9 cellular contexts compared by ENCODE assay signal in genomic region chr7:95549818-95550529, GRCh38. TPM values are rescaled to one million over a fixed set of nuclear protein-coding genes. Genes with fewer than 3 reads are reported as not detected.
DNase-seq lines count a peak whose midpoint lies in the region; ATAC-seq and TF ChIP-seq lines count a peak whose summit lies in the region.
"Had no signal": no experiment of that assay in that cellular context is flagged by ENCODE, and none has a peak within 500 bp of the region (broad histone marks: within the 10 kb centered on the region; RNA-seq: fewer than 3 reads in every experiment).

No MANE protein-coding gene starts in this region.

- ATAC-seq in HG02973 (IDR thresholded peaks at IDR 0.05; ENCODE audit: unreplicated experiment) = no peak

- TF ChIP-seq CTCF in C4-2B (conservative IDR thresholded peaks at IDR 0.05) = no peak; the same call in 1 of the 2 replicates

- H3K27ac ChIP-seq in C4-2B = peak overlapping the region; percentile 97
- peak overlapping the region; percentile 100 for H3K27ac ChIP-seq in caudate nucleus (ENCODE audit: low read depth, low read length)
- H3K27ac ChIP-seq in temporal lobe (ENCODE audit: low read depth, low read length) = peak overlapping the region; percentile 99
- H3K27ac ChIP-seq: cardiac muscle cell had no signal

- DNase-seq in NCI-H2029 (lab: John Stamatoyannopoulos, UW) (peak; percentile 68), caudate nucleus (lab: John Stamatoyannopoulos, UW) (peak in 57 of 61 donors; percentile 6 to 93 (median 66)), left kidney (ENCODE audit: low read depth, low spot score) (peak; percentile 64)
- DNase-seq in activated CD4-positive, CD25-positive, alpha-beta regulatory T cell (lab: John Stamatoyannopoulos, UW) = no peak
- no peak for DNase-seq in stimulated activated naive CD4-positive, alpha-beta T cell treated with Interleukin-2 at 50 U/mL for 16 hours (lab: John Stamatoyannopoulos, UW)

RNA-seq across cellular contexts. Expression of gene PDK4, which starts 46.3 kb away (rescaled TPM):
- total RNA-seq in temporal lobe = 6.4 TPM

Comparison
In these comparisons a context has a peak if more than half of its experiments do, and no peak if none do; other contexts are left out.
1. DNase-seq: peak in NCI-H2029 (single experiment), caudate nucleus (57 of 61) and left kidney (single experiment); none in activated CD4-positive, CD25-positive, alpha-beta regulatory T cell (0 of 4) and stimulated activated naive CD4-positive, alpha-beta T cell treated with Interleukin-2 at 50 U/mL for 16 hours (single experiment).
2. Peak in every context shown above with its lines, with median percentiles within 50 percentile points of each other: H3K27ac ChIP-seq.